9 cellular contexts compared by ENCODE assay signal in genomic region chr17:65558683-65559311, GRCh38. TPM values are rescaled to one million over a fixed set of nuclear protein-coding genes. Genes with fewer than 3 reads are reported as not detected.
DNase-seq lines count a peak whose midpoint lies in the region; ATAC-seq and TF ChIP-seq lines count a peak whose summit lies in the region.
"Had no signal": no experiment of that assay in that cellular context is flagged by ENCODE, and none has a peak within 500 bp of the region (broad histone marks: within the 10 kb centered on the region; RNA-seq: fewer than 3 reads in every experiment).

No MANE protein-coding gene starts in this region.

- DNase-seq in heart left ventricle (no peak), Right ventricle myocardium inferior (ENCODE audit: missing footprints) (no peak), adrenal gland (peak in 1 of 7 donors; percentile 24), mucosa of descending colon (peak in 2 of 3 donors; percentile 30 to 58)
- DNase-seq: DMS79 had no signal

- peaks cover 0 to 20% (median 0%) of the 10 kb centered on the region in 9 donors for H3K27me3 ChIP-seq in heart left ventricle
- no peaks in the 10 kb centered on the region for H3K27me3 ChIP-seq in adrenal gland

- peak overlapping the region; percentile 65 to 100 (median 88) for H3K4me3 ChIP-seq in heart left ventricle
- peak overlapping the region in 1 of 4 donors; percentile 89 for H3K4me3 ChIP-seq in adrenal gland
- H3K4me3 ChIP-seq in mucosa of descending colon = peak overlapping the region; percentile 72
- H3K4me3 ChIP-seq in urinary bladder (ENCODE audit: low read depth, low read length) = peak overlapping the region; percentile 97

- TF ChIP-seq POLR2A in heart left ventricle (IDR thresholded peaks at IDR 0.05) (no peak), adrenal gland (IDR thresholded peaks at IDR 0.05) (no peak)

- peaks cover 0 to 4% (median 0%) of the 10 kb centered on the region in 9 donors for H3K36me3 ChIP-seq in heart left ventricle
- no peaks in the 10 kb centered on the region for H3K36me3 ChIP-seq in adrenal gland (replicated peaks in 1 of 2)
- H3K36me3 ChIP-seq in mucosa of descending colon (ENCODE audit: low read depth) = no peaks in the 10 kb centered on the region
- H3K36me3 ChIP-seq in urinary bladder (ENCODE audit: insufficient read depth) = no peaks in the 10 kb centered on the region

- intact Hi-C loops in heart left ventricle (cut with DNase I) = loop anchor here in 7 of 10 donors (1.0 to 10.0 kb wide), 8 partner anchors 95 to 616 kb away; no protein-coding TSS in a partner anchor
- intact Hi-C loops in Right ventricle myocardium inferior (cut with DNase I) = loop anchor here (10.0 kb wide), 2 partner anchors 264 to 606 kb away; no protein-coding TSS in a partner anchor
- intact Hi-C loops in adrenal gland (cut with DNase I) = loop anchor here (10.0 kb wide), 2 partner anchors 264 to 324 kb away; no protein-coding TSS in a partner anchor
- intact Hi-C loops in mucosa of descending colon (cut with DNase I, micrococcal nuclease) = loop anchor here in 1 of 2 donors (10.0 kb wide), 1 partner anchor 104 kb away; no protein-coding TSS in a partner anchor

- H3K27ac ChIP-seq in heart left ventricle (peak overlapping the region in 5 of 12 donors; percentile 13 to 96 (median 91)), adrenal gland (peak overlapping the region in 3 of 5 donors; percentile 86 to 98 (median 92)), urinary bladder (ENCODE audit: low read depth) (no peak overlapping the region)

- ATAC-seq in heart left ventricle (no peak), Right ventricle myocardium inferior (no peak), mucosa of descending colon (no peak), GM21526 (IDR thresholded peaks at IDR 0.05; ENCODE audit: low FRiP score, unreplicated experiment) (no peak), HG03108 (IDR thresholded peaks at IDR 0.05; ENCODE audit: unreplicated experiment) (no peak), HG02610 (IDR thresholded peaks at IDR 0.05; ENCODE audit: unreplicated experiment) (no peak)

- no peaks in the 10 kb centered on the region for H3K9me3 ChIP-seq in heart left ventricle
- H3K9me3 ChIP-seq in adrenal gland (replicated peaks in 1 of 3) = no peaks in the 10 kb centered on the region
- H3K9me3 ChIP-seq in mucosa of descending colon = no peaks in the 10 kb centered on the region

- TF ChIP-seq CTCF in heart left ventricle (IDR thresholded peaks at IDR 0.05) = no peak
- no peak for TF ChIP-seq CTCF in adrenal gland (IDR thresholded peaks at IDR 0.05)
- TF ChIP-seq CTCF in mucosa of descending colon (IDR thresholded peaks at IDR 0.05) = no peak

- 29 to 54% (median 46%) methylated on average over 22 of the region's 22 CpGs for WGBS in heart left ventricle, 4 donors
- WGBS in adrenal gland, 4 donors = 8 to 15% (median 13%) methylated on average over 18 to 22 of the region's 22 CpGs
- 13% methylated on average over 22 of the region's 22 CpGs for WGBS in urinary bladder

- H3K4me1 ChIP-seq in heart left ventricle (peaks cover 0 to 28% (median 11%) of the 10 kb centered on the region in 12 donors), adrenal gland (replicated peaks in 1 of 2) (peaks cover 27 to 30% of the 10 kb centered on the region in 2 donors), mucosa of descending colon (ENCODE audit: low read depth) (peaks cover 41% of the 10 kb centered on the region), urinary bladder (ENCODE audit: insufficient read depth) (no peaks in the 10 kb centered on the region)

RNA-seq across cellular contexts. Expression of gene AXIN2, which starts 2.7 kb away (rescaled TPM):
- total RNA-seq in heart left ventricle (10 to 100 TPM in 6 of 9 donors, 1 to 10 TPM in 3; 5.7 to 24.0 (median 12.9) TPM), Right ventricle myocardium inferior (22.2 TPM), adrenal gland (10 to 100 TPM; 15.8 to 47.3 (median 30.7) TPM), mucosa of descending colon (10 to 100 TPM; 27.6 to 63.3 (median 39.3) TPM), urinary bladder (23.4 TPM)
- polyA plus RNA-seq in heart left ventricle (10 to 100 TPM in 1 of 2 donors, 1 to 10 TPM in 1; 5.6 to 20.0 TPM), adrenal gland (10 to 100 TPM in 1 of 3 donors, 1 to 10 TPM in 2; 4.4 to 12.7 (median 8.3) TPM), urinary bladder (25.4 TPM)

Comparison
In these comparisons a context has a peak if more than half of its experiments do, and no peak if none do; other contexts are left out.
1. DNase-seq: peak in mucosa of descending colon (2 of 3); none in heart left ventricle (0 of 5) and Right ventricle myocardium inferior (single experiment).